8 cellular contexts compared by ENCODE assay signal in genomic region chr1:29056256-29056655, GRCh38.
"Had no signal": no experiment of that assay in that cellular context is flagged by ENCODE, and none has a peak within 500 bp of the region (broad histone marks: within the 10 kb centered on the region; RNA-seq: fewer than 3 reads in every experiment).

No MANE protein-coding gene starts in this region.

- H3K27ac ChIP-seq: HL-60, KMS-11 had no signal

- H3K4me1 Mint-ChIP-seq: IgD-negative memory B cell had no signal

- DNase-seq: IMR-90, KBM-7, KG1 had no signal

- H3K9ac ChIP-seq: KMS-11 had no signal

- H3K9me3 Mint-ChIP-seq: IgD-negative memory B cell had no signal

- ATAC-seq: HepG2, K562 had no signal

- H3K4me3 Mint-ChIP-seq: IgD-negative memory B cell had no signal

- H3K27me3 Mint-ChIP-seq: IgD-negative memory B cell had no signal

- H3K4me2 ChIP-seq: KMS-11 had no signal

- H3K4me3 ChIP-seq: K562 had no signal

- H3K27ac Mint-ChIP-seq: IgD-negative memory B cell had no signal
